In the genomic region with DNA sequence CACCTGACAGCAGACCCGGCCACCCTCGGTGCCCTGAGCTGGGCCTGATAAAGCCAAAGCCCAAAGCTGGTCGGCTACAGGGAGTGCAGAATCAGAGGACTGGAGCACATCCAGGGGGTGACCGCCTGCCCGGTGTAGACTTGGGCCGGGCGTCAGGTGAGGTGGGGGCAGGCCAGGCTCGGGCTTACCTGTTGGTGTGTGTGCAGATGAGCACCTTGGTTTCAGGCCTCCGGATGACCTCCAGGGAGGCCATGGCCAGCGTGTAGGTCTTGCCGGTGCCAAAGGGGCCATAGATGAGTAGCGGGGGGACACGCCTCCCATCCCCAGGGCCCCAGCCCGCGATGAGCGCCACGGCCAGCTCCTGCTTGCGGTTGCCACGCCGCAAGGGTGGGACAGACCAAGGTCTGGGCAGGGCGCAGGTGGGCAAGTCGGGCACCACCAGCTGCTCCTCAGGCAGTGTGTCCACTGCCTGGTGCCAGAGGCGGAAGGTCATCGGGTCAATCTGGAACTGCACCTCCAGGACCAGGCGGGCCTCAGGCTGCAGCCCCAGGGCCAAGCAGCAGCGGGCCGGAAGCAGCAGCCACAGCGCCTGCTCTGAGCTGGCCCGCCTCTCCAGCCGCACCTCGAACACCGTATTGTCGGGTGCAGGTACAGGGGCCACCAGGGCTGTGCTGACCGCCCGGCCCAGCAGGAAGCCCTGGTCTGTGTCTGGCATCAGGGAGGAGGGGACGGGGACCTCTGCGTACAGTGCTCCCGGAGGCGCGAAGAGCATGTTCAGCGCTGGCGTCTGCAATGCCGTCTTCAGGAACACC, we compare ENCODE assay signal across 12 cellular contexts. TPM values are rescaled to one million over a fixed set of nuclear protein-coding genes. Genes with fewer than 3 reads are reported as not detected.
DNase-seq lines count a peak whose midpoint lies in the region; ATAC-seq and TF ChIP-seq lines count a peak whose summit lies in the region.
"Had no signal": no experiment of that assay in that cellular context is flagged by ENCODE, and none has a peak within 500 bp of the region (broad histone marks: within the 10 kb centered on the region; RNA-seq: fewer than 3 reads in every experiment).

No MANE protein-coding gene starts in this region.

- in situ Hi-C loops in GM13976 (cut with MboI; ENCODE audit: low sequenced_read_pairs, unreplicated experiment) = no loop called here

- ATAC-seq in activated CD4-positive, alpha-beta T cell treated with anti-CD3 and anti-CD28 coated beads for 36 hours = no peak
- ATAC-seq in HG02943 (IDR thresholded peaks at IDR 0.05; ENCODE audit: low read depth, unreplicated experiment) = peak; percentile 13
- peak; percentile 36 for ATAC-seq in stimulated activated memory B cell treated with anti-CD40 and anti-IgM and Interleukin-4, amounts not matched to agents 10 μg/mL and 1 μg/mL and 100 μg/mL, for 72 hours
- ATAC-seq in HG03520 (IDR thresholded peaks at IDR 0.05; ENCODE audit: unreplicated experiment) = no peak

- no peak for DNase-seq in activated CD4-positive, alpha-beta T cell treated with anti-CD3 and anti-CD28 coated beads for 36 hours
- DNase-seq in activated CD4-positive, alpha-beta T cell treated with anti-CD3 and anti-CD28 coated beads for 1 hour = no peak
- DNase-seq in activated T-helper 1 cell treated with anti-CD3 and anti-CD28 coated beads, Interleukin-12 subunit alpha, Interleukin-12 subunit beta, Interleukin-2, Interleukin-4 antibody, amounts not matched to agents 30 ng/mL and 10 ng/mL and 1 ng/mL, durations not matched to agents 14 hours and 24 hours and 36 hours (ENCODE audit: low spot score) = no peak
- DNase-seq in OCI-M1 (lab: John Stamatoyannopoulos, UW) (no peak), GM13976 (ENCODE audit: low spot score) (no peak)
- DNase-seq: NCI-H1930, retina had no signal

- H3K4me3 Mint-ChIP-seq in activated CD4-positive, alpha-beta T cell treated with anti-CD3 and anti-CD28 coated beads for 36 hours = peak overlapping the region; percentile 1
- H3K4me3 Mint-ChIP-seq in activated T-helper 1 cell treated with anti-CD3 and anti-CD28 coated beads, Interleukin-12 subunit alpha, Interleukin-12 subunit beta, Interleukin-2, Interleukin-4 antibody, amounts not matched to agents 30 ng/mL and 10 ng/mL and 1 ng/mL, durations not matched to agents 14 hours and 24 hours and 36 hours = peak overlapping the region; percentile 69
- H3K4me3 Mint-ChIP-seq in stimulated activated memory B cell treated with anti-CD40 and anti-IgM and Interleukin-4, amounts not matched to agents 10 μg/mL and 1 μg/mL and 100 μg/mL, for 72 hours = peak overlapping the region; percentile 77

- no peaks in the 10 kb centered on the region for H3K9me3 Mint-ChIP-seq in activated CD4-positive, alpha-beta T cell treated with anti-CD3 and anti-CD28 coated beads for 36 hours (ENCODE audit: low read depth)
- no peaks in the 10 kb centered on the region for H3K9me3 Mint-ChIP-seq in activated T-helper 1 cell treated with anti-CD3 and anti-CD28 coated beads, Interleukin-12 subunit alpha, Interleukin-12 subunit beta, Interleukin-2, Interleukin-4 antibody, amounts not matched to agents 30 ng/mL and 10 ng/mL and 1 ng/mL, durations not matched to agents 14 hours and 24 hours and 36 hours
- no peaks in the 10 kb centered on the region for H3K9me3 Mint-ChIP-seq in stimulated activated memory B cell treated with anti-CD40 and anti-IgM and Interleukin-4, amounts not matched to agents 10 μg/mL and 1 μg/mL and 100 μg/mL, for 72 hours

- H3K36me3 Mint-ChIP-seq in activated CD4-positive, alpha-beta T cell treated with anti-CD3 and anti-CD28 coated beads for 36 hours (ENCODE audit: low read depth) = no peaks in the 10 kb centered on the region
- H3K36me3 Mint-ChIP-seq in activated T-helper 1 cell treated with anti-CD3 and anti-CD28 coated beads, Interleukin-12 subunit alpha, Interleukin-12 subunit beta, Interleukin-2, Interleukin-4 antibody, amounts not matched to agents 30 ng/mL and 10 ng/mL and 1 ng/mL, durations not matched to agents 14 hours and 24 hours and 36 hours (ENCODE audit: low read depth) = peaks cover 12% of the 10 kb centered on the region
- H3K36me3 Mint-ChIP-seq in stimulated activated memory B cell treated with anti-CD40 and anti-IgM and Interleukin-4, amounts not matched to agents 10 μg/mL and 1 μg/mL and 100 μg/mL, for 72 hours = peaks cover 7% of the 10 kb centered on the region

- H3K4me1 Mint-ChIP-seq in activated CD4-positive, alpha-beta T cell treated with anti-CD3 and anti-CD28 coated beads for 36 hours = peaks cover 22% of the 10 kb centered on the region
- peaks cover 8% of the 10 kb centered on the region for H3K4me1 Mint-ChIP-seq in activated T-helper 1 cell treated with anti-CD3 and anti-CD28 coated beads, Interleukin-12 subunit alpha, Interleukin-12 subunit beta, Interleukin-2, Interleukin-4 antibody, amounts not matched to agents 30 ng/mL and 10 ng/mL and 1 ng/mL, durations not matched to agents 14 hours and 24 hours and 36 hours (ENCODE audit: low read depth)
- peaks cover 34% of the 10 kb centered on the region for H3K4me1 Mint-ChIP-seq in stimulated activated memory B cell treated with anti-CD40 and anti-IgM and Interleukin-4, amounts not matched to agents 10 μg/mL and 1 μg/mL and 100 μg/mL, for 72 hours

- CTCF ChIA-PET in activated CD4-positive, alpha-beta T cell treated with anti-CD3 and anti-CD28 coated beads for 36 hours (lab: Charles Lee) = interaction anchor here (0.6 to 1.5 kb wide), 3 partner anchors 13 to 441 kb away, joined by 3 to 6 read pairs (median 4); no protein-coding TSS in a partner anchor

- intact Hi-C loops in activated CD4-positive, alpha-beta T cell treated with anti-CD3 and anti-CD28 coated beads for 36 hours (cut with DNase I, micrococcal nuclease) = no loop called here
- intact Hi-C loops in activated T-helper 1 cell treated with anti-CD3 and anti-CD28 coated beads, Interleukin-12 subunit alpha, Interleukin-12 subunit beta, Interleukin-2, Interleukin-4 antibody, amounts not matched to agents 30 ng/mL and 10 ng/mL and 1 ng/mL, durations not matched to agents 14 hours and 24 hours and 36 hours (cut with micrococcal nuclease) = loop anchor here (5.0 kb wide), 1 partner anchor 59 kb away; a partner anchor contains a TSS

- H3K27ac Mint-ChIP-seq in activated CD4-positive, alpha-beta T cell treated with anti-CD3 and anti-CD28 coated beads for 36 hours = no peak overlapping the region
- peak overlapping the region; percentile 70 for H3K27ac Mint-ChIP-seq in activated T-helper 1 cell treated with anti-CD3 and anti-CD28 coated beads, Interleukin-12 subunit alpha, Interleukin-12 subunit beta, Interleukin-2, Interleukin-4 antibody, amounts not matched to agents 30 ng/mL and 10 ng/mL and 1 ng/mL, durations not matched to agents 14 hours and 24 hours and 36 hours
- peak overlapping the region; percentile 82 for H3K27ac Mint-ChIP-seq in stimulated activated memory B cell treated with anti-CD40 and anti-IgM and Interleukin-4, amounts not matched to agents 10 μg/mL and 1 μg/mL and 100 μg/mL, for 72 hours

- POLR2A ChIA-PET in activated CD4-positive, alpha-beta T cell treated with anti-CD3 and anti-CD28 coated beads for 36 hours (lab: Charles Lee) = interaction anchor here (0.7 kb wide), 1 partner anchor 13 kb away, joined by 3 read pairs; no protein-coding TSS in a partner anchor

- H3K27me3 Mint-ChIP-seq in activated CD4-positive, alpha-beta T cell treated with anti-CD3 and anti-CD28 coated beads for 36 hours = no peaks in the 10 kb centered on the region
- no peaks in the 10 kb centered on the region for H3K27me3 Mint-ChIP-seq in activated T-helper 1 cell treated with anti-CD3 and anti-CD28 coated beads, Interleukin-12 subunit alpha, Interleukin-12 subunit beta, Interleukin-2, Interleukin-4 antibody, amounts not matched to agents 30 ng/mL and 10 ng/mL and 1 ng/mL, durations not matched to agents 14 hours and 24 hours and 36 hours (ENCODE audit: insufficient read depth)
- no peaks in the 10 kb centered on the region for H3K27me3 Mint-ChIP-seq in stimulated activated memory B cell treated with anti-CD40 and anti-IgM and Interleukin-4, amounts not matched to agents 10 μg/mL and 1 μg/mL and 100 μg/mL, for 72 hours

- no peak for TF ChIP-seq CTCF in GM13976 (IDR thresholded peaks at IDR 0.05; ENCODE audit: borderline replicate concordance, control extremely low read depth, extremely low read depth, insufficient read depth, missing control alignments)

RNA-seq across cellular contexts. Expression of a gene that starts 5.7 kb away (rescaled TPM):
- total RNA-seq in activated CD4-positive, alpha-beta T cell treated with anti-CD3 and anti-CD28 coated beads for 36 hours = 10 to 100 TPM; 16.1 to 18.7 TPM
- total RNA-seq in activated T-helper 1 cell treated with anti-CD3 and anti-CD28 coated beads, Interleukin-12 subunit alpha, Interleukin-12 subunit beta, Interleukin-2, Interleukin-4 antibody, amounts not matched to agents 30 ng/mL and 10 ng/mL and 1 ng/mL, durations not matched to agents 14 hours and 24 hours and 36 hours = 17.9 and 18.9 TPM in 2 replicates

RNA-seq across cellular contexts. Expression of a gene that starts 14.4 kb away (rescaled TPM):
- total RNA-seq in activated CD4-positive, alpha-beta T cell treated with anti-CD3 and anti-CD28 coated beads for 36 hours = under 1 TPM; 0.18 to 0.27 TPM
- total RNA-seq in activated T-helper 1 cell treated with anti-CD3 and anti-CD28 coated beads, Interleukin-12 subunit alpha, Interleukin-12 subunit beta, Interleukin-2, Interleukin-4 antibody, amounts not matched to agents 30 ng/mL and 10 ng/mL and 1 ng/mL, durations not matched to agents 14 hours and 24 hours and 36 hours = 0.15 and 0.26 TPM in 2 replicates

RNA-seq across cellular contexts. Expression of a gene that starts 20.8 kb away (rescaled TPM):
- total RNA-seq in activated CD4-positive, alpha-beta T cell treated with anti-CD3 and anti-CD28 coated beads for 36 hours = not detected
- not detected in 2 replicates for total RNA-seq in activated T-helper 1 cell treated with anti-CD3 and anti-CD28 coated beads, Interleukin-12 subunit alpha, Interleukin-12 subunit beta, Interleukin-2, Interleukin-4 antibody, amounts not matched to agents 30 ng/mL and 10 ng/mL and 1 ng/mL, durations not matched to agents 14 hours and 24 hours and 36 hours
- total RNA-seq: A172, epithelial cell of proximal tubule had no signal

RNA-seq across cellular contexts. Expression of a gene that starts 31.2 kb away (rescaled TPM):
- total RNA-seq in activated CD4-positive, alpha-beta T cell treated with anti-CD3 and anti-CD28 coated beads for 36 hours = under 1 TPM; 0.25 to 0.48 TPM
- total RNA-seq in activated T-helper 1 cell treated with anti-CD3 and anti-CD28 coated beads, Interleukin-12 subunit alpha, Interleukin-12 subunit beta, Interleukin-2, Interleukin-4 antibody, amounts not matched to agents 30 ng/mL and 10 ng/mL and 1 ng/mL, durations not matched to agents 14 hours and 24 hours and 36 hours = 0.16 and 0.29 TPM in 2 replicates
- total RNA-seq: epithelial cell of proximal tubule had no signal

RNA-seq across cellular contexts. Expression of a gene that starts 47.8 kb away (rescaled TPM):
- 100 to 1,000 TPM; 119 to 133 TPM for total RNA-seq in activated CD4-positive, alpha-beta T cell treated with anti-CD3 and anti-CD28 coated beads for 36 hours
- 117 and 122 TPM in 2 replicates for total RNA-seq in activated T-helper 1 cell treated with anti-CD3 and anti-CD28 coated beads, Interleukin-12 subunit alpha, Interleukin-12 subunit beta, Interleukin-2, Interleukin-4 antibody, amounts not matched to agents 30 ng/mL and 10 ng/mL and 1 ng/mL, durations not matched to agents 14 hours and 24 hours and 36 hours

Comparison
In these comparisons a context has a peak if more than half of its experiments do, and no peak if none do; other contexts are left out.
1. ATAC-seq: peak in HG02943 (single experiment) and stimulated activated memory B cell treated with anti-CD40 and anti-IgM and Interleukin-4, amounts not matched to agents 10 μg/mL and 1 μg/mL and 100 μg/mL, for 72 hours (single experiment); none in activated CD4-positive, alpha-beta T cell treated with anti-CD3 and anti-CD28 coated beads for 36 hours (single experiment) and HG03520 (single experiment).
2. H3K4me3 Mint-ChIP-seq: peak in every context shown above with its lines; median percentile 77 in stimulated activated memory B cell treated with anti-CD40 and anti-IgM and Interleukin-4, amounts not matched to agents 10 μg/mL and 1 μg/mL and 100 μg/mL, for 72 hours; 69 in activated T-helper 1 cell treated with anti-CD3 and anti-CD28 coated beads, Interleukin-12 subunit alpha, Interleukin-12 subunit beta, Interleukin-2, Interleukin-4 antibody, amounts not matched to agents 30 ng/mL and 10 ng/mL and 1 ng/mL, durations not matched to agents 14 hours and 24 hours and 36 hours; 1 in activated CD4-positive, alpha-beta T cell treated with anti-CD3 and anti-CD28 coated beads for 36 hours.